ENCODE assay signal across 26 cellular contexts in genomic region chr2:181041661-181042060, GRCh38.
A peak's percentile ranks its signal among the peaks of the same experiment; 100 is the strongest.
DNase-seq lines count a peak whose midpoint lies in the region; ATAC-seq, FAIRE-seq and TF ChIP-seq lines count a peak whose summit lies in the region.
"Had no signal": no experiment of that assay in that cellular context is flagged by ENCODE, and none has a peak within 500 bp of the region (broad histone marks: within the 10 kb centered on the region; RNA-seq: fewer than 3 reads in every experiment).

No MANE protein-coding gene starts in this region.

- no peaks in the 10 kb centered on the region for H3K9me3 Mint-ChIP-seq in mesothelial cell of epicardium
- H3K9me3 Mint-ChIP-seq: CD8-positive, alpha-beta memory T cell; GM23338; naive thymus-derived CD4-positive, alpha-beta T cell had no signal

- FAIRE-seq in GM18507 (lab: Jason Lieb, UNC): peak; percentile 12
- FAIRE-seq: GM19239 had no signal

- no peak overlapping the region for H3K27ac Mint-ChIP-seq in mesothelial cell of epicardium
- H3K27ac Mint-ChIP-seq: GM23338 had no signal

- DNase-seq in GM18507 (ENCODE audit: extremely low spot score, insufficient read length, low read depth): no peak
- peak; percentile 2 for DNase-seq in HT1080 (ENCODE audit: low read depth)
- peak; percentile 37 for DNase-seq in glomerular visceral epithelial cell (ENCODE audit: extremely low spot score)
- DNase-seq in mesothelial cell of epicardium (ENCODE audit: low spot score in 2 of 2, unreplicated experiment in 2 of 2): no peak
- DNase-seq in HPDE6-E6E7 (ENCODE audit: extremely low spot score): no peak
- DNase-seq: activated CD4-positive, CD25-positive, alpha-beta regulatory T cell; adrenal gland; CD8-positive, alpha-beta memory T cell; GF-D8; head of caudate nucleus; Kasumi-1; left cardiac atrium; mesendoderm; naive thymus-derived CD4-positive, alpha-beta T cell; NCI-H187 treated with DMSO at 0.1 percent for 48 hours; NCI-H345; NCI-H82; right cardiac atrium; T-helper 9 cell; trophoblast cell had no signal

- ATAC-seq in GM21423 (IDR thresholded peaks at IDR 0.05; ENCODE audit: unreplicated experiment) (peak; percentile 38), HG02623 (IDR thresholded peaks at IDR 0.05; ENCODE audit: unreplicated experiment) (no peak), HG02642 (IDR thresholded peaks at IDR 0.05; ENCODE audit: poor library complexity, unreplicated experiment) (no peak)
- ATAC-seq: GM23338; left cardiac atrium; naive thymus-derived CD4-positive, alpha-beta T cell; right cardiac atrium; SK-N-SH treated with all-trans-retinoic acid at 6 μM for 48 hours had no signal

- no peaks in the 10 kb centered on the region for H3K27me3 Mint-ChIP-seq in mesothelial cell of epicardium (ENCODE audit: low read depth)
- H3K27me3 Mint-ChIP-seq: CD8-positive, alpha-beta memory T cell; naive thymus-derived CD4-positive, alpha-beta T cell had no signal

- no peak for TF ChIP-seq CTCF in mesothelial cell of epicardium (IDR thresholded peaks at IDR 0.05; ENCODE audit: unreplicated experiment)

- no peak overlapping the region for H3K4me3 Mint-ChIP-seq in mesothelial cell of epicardium
- H3K4me3 Mint-ChIP-seq: CD8-positive, alpha-beta memory T cell; GM23338; naive thymus-derived CD4-positive, alpha-beta T cell had no signal

- peaks cover 2% of the 10 kb centered on the region for H3K4me1 Mint-ChIP-seq in mesothelial cell of epicardium
- H3K4me1 Mint-ChIP-seq: GM23338 had no signal

- no peaks in the 10 kb centered on the region for H3K36me3 Mint-ChIP-seq in mesothelial cell of epicardium
- H3K36me3 Mint-ChIP-seq: CD8-positive, alpha-beta memory T cell; naive thymus-derived CD4-positive, alpha-beta T cell had no signal

Comparison
In these comparisons a context has a peak if more than half of its experiments do, and no peak if none do; other contexts are left out.
1. DNase-seq: peak in HT1080 (single experiment) and glomerular visceral epithelial cell (single experiment); none in GM18507 (single experiment), mesothelial cell of epicardium (0 of 2) and HPDE6-E6E7 (single experiment).